In genomic region chr2:198498048-198498447, GRCh38 we compare ENCODE assay signal across 8 cellular contexts.
"Had no signal": no experiment of that assay in that cellular context is flagged by ENCODE, and none has a peak within 500 bp of the region (broad histone marks: within the 10 kb centered on the region; RNA-seq: fewer than 3 reads in every experiment).

No MANE protein-coding gene starts in this region.

- DNase-seq: GM23248, GOT3, H7, H9, HCEC 1CT, HFFc6 had no signal

- H3K4me3 ChIP-seq: GM23248, HAP-1 had no signal

- H3K36me3 ChIP-seq: HAP-1 had no signal

- H3K27ac Mint-ChIP-seq: HFFc6 had no signal

- H2AFZ ChIP-seq: GM23248 had no signal

- ATAC-seq: HCT116 had no signal

- H3K4me1 ChIP-seq: HAP-1 had no signal

- H3K9me3 ChIP-seq: HAP-1 had no signal

- H3K9me3 Mint-ChIP-seq: H9 had no signal

- H3K27ac ChIP-seq: GM23248 had no signal

- H3K4me3 Mint-ChIP-seq: H9, HFFc6 had no signal
